In genomic region chr1:185441608-185442007, GRCh38 we compare ENCODE assay signal across 13 cellular contexts.
A peak's percentile ranks its signal among the peaks of the same experiment; 100 is the strongest.
DNase-seq lines count a peak whose midpoint lies in the region; ATAC-seq, FAIRE-seq and TF ChIP-seq lines count a peak whose summit lies in the region.
"Had no signal": no experiment of that assay in that cellular context is flagged by ENCODE, and none has a peak within 500 bp of the region (broad histone marks: within the 10 kb centered on the region; RNA-seq: fewer than 3 reads in every experiment).

No MANE protein-coding gene starts in this region.

- WGBS in A549 (ENCODE audit: missing lambda C conversion rate), result 10% methylated on average over 3 of the region's 3 CpGs
- 50% methylated on average over 3 of the region's 3 CpGs for WGBS in hepatocyte (ENCODE audit: low lambda C conversion rate, missing lambda C conversion rate)

- peak in 1 of 2 experiments; percentile 42; a peak in 2 of 5 replicates for TF ChIP-seq RAD21 in A549 (conservative IDR thresholded peaks at IDR 0.05 in 1 of 2, IDR thresholded peaks at IDR 0.05 in 1 of 2)

- no peak overlapping the region for H2AFZ ChIP-seq in hepatocyte
- H2AFZ ChIP-seq: parathyroid adenoma had no signal

- no peaks in the 10 kb centered on the region for H4K20me1 ChIP-seq in hepatocyte (ENCODE audit: insufficient read depth, poor library complexity, severe bottlenecking)
- H4K20me1 ChIP-seq: BLaER1 treated with 17β-estradiol and CSF1 and Interleukin-3, amounts not matched to agents 10 nM and 100 nM had no signal

- DNase-seq in A549 (ENCODE audit: low read depth in 1 of 2, low spot score in 1 of 2), result peak; percentile 21 to 72
- peak; percentile 32 to 54 for DNase-seq in HAP-1 (ENCODE audit: low spot score in 2 of 2)
- DNase-seq in T1000 (lab: John Stamatoyannopoulos, UW), result peak; percentile 46
- DNase-seq in hepatocyte (ENCODE audit: low spot score), result peak; percentile 38
- DNase-seq in stimulated activated CD4-positive, alpha-beta T cell treated with anti-CD3 and anti-CD28 coated beads, Interleukin-15, amount 100 ng/mL, for 24 hours, result no peak
- DNase-seq: dorsolateral prefrontal cortex, NCI-H774 had no signal

- no peaks in the 10 kb centered on the region for H3K9me2 ChIP-seq in hepatocyte (replicated peaks; ENCODE audit: insufficient read depth)

- TF ChIP-seq POLR2A in A549 (IDR thresholded peaks at IDR 0.05; ENCODE audit: low read length), result no peak

- POLR2A ChIA-PET in A549 (lab: Yijun Ruan, JAX), result interaction anchor here (3.0 kb wide), 1 partner anchor 124 kb away, joined by 14 read pairs; the partner anchor contains the start of gene IVNS1ABP

- peak; percentile 60 to 83; a peak in 3 of 5 replicates for TF ChIP-seq EP300 in A549 (IDR thresholded peaks at IDR 0.05)

- in situ Hi-C loops in HAP-1 (cut with MboI; ENCODE audit: low sequenced_read_pairs), result no loop called here

- no peaks in the 10 kb centered on the region for H3K79me2 ChIP-seq in hepatocyte
- H3K79me2 ChIP-seq: parathyroid adenoma had no signal

- H3K9me3 ChIP-seq in A549 (no peaks in the 10 kb centered on the region), HAP-1 (no peaks in the 10 kb centered on the region), hepatocyte (ENCODE audit: low read depth) (no peaks in the 10 kb centered on the region)
- H3K9me3 ChIP-seq: BLaER1 treated with 17β-estradiol and CSF1 and Interleukin-3, amounts not matched to agents 10 nM and 100 nM had no signal

- H3K4me1 ChIP-seq in A549 (peaks cover 40% of the 10 kb centered on the region), HAP-1 (peaks cover 11% of the 10 kb centered on the region), hepatocyte (ENCODE audit: insufficient read depth) (peaks cover 16% of the 10 kb centered on the region)
- H3K4me1 ChIP-seq: parathyroid adenoma had no signal

- H3K27me3 ChIP-seq in HAP-1 (ENCODE audit: low read depth) (no peaks in the 10 kb centered on the region), hepatocyte (no peaks in the 10 kb centered on the region)
- H3K27me3 ChIP-seq: BLaER1 treated with 17β-estradiol and CSF1 and Interleukin-3, amounts not matched to agents 10 nM and 100 nM; dorsolateral prefrontal cortex had no signal

- FAIRE-seq in A549 (lab: Jason Lieb, UNC), result no peak
- FAIRE-seq: GM12891 had no signal

- H3K4me3 ChIP-seq in A549 (no peak overlapping the region), HAP-1 (no peak overlapping the region), hepatocyte (no peak overlapping the region)
- H3K4me3 ChIP-seq: BLaER1 treated with 17β-estradiol and CSF1 and Interleukin-3, amounts not matched to agents 10 nM and 100 nM; dorsolateral prefrontal cortex had no signal

- no peaks in the 10 kb centered on the region for H3K36me3 ChIP-seq in HAP-1 (replicated peaks)
- H3K36me3 ChIP-seq in hepatocyte (replicated peaks; ENCODE audit: insufficient read depth, low read depth), result no peaks in the 10 kb centered on the region
- H3K36me3 ChIP-seq: BLaER1 treated with 17β-estradiol and CSF1 and Interleukin-3, amounts not matched to agents 10 nM and 100 nM had no signal

- ATAC-seq in A549 (peak; percentile 74 to 76), GM21423 (IDR thresholded peaks at IDR 0.05; ENCODE audit: unreplicated experiment) (no peak), HG03095 (IDR thresholded peaks at IDR 0.05; ENCODE audit: unreplicated experiment) (no peak), HG03139 (IDR thresholded peaks at IDR 0.05; ENCODE audit: unreplicated experiment) (no peak)

- H3K4me2 ChIP-seq in A549 (peak overlapping the region; percentile 61), hepatocyte (peak overlapping the region; percentile 27)

- no peak for TF ChIP-seq CTCF in A549 (IDR thresholded peaks at IDR 0.05)
- TF ChIP-seq CTCF in hepatocyte (IDR thresholded peaks at IDR 0.05; ENCODE audit: poor library complexity), result no peak

- CTCF ChIA-PET in A549 (lab: Yijun Ruan, JAX), result no interaction called here

- H3K27ac ChIP-seq in A549, result peak overlapping the region; percentile 74 to 84
- H3K27ac ChIP-seq in hepatocyte, result peak overlapping the region; percentile 81
- H3K27ac ChIP-seq: dorsolateral prefrontal cortex, parathyroid adenoma had no signal

TF ChIP-seq in A549, 52 proteins besides CTCF, POLR2A, EP300 and RAD21:
- TF ChIP-seq JUNB (IDR thresholded peaks at IDR 0.05) (peak; percentile 82), HDAC2 (IDR thresholded peaks at IDR 0.05) (no peak), GATA3 (IDR thresholded peaks at IDR 0.05; ENCODE audit: borderline replicate concordance) (peak; percentile 91), CHD2 (IDR thresholded peaks at IDR 0.05; ENCODE audit: low read length, partially characterized antibody) (no peak), EHF (CRISPR knock-in tag; IDR thresholded peaks at IDR 0.05) (no peak), KDM5A (IDR thresholded peaks at IDR 0.05) (no peak), JUN (IDR thresholded peaks at IDR 0.05) (peak; percentile 29 to 49; a peak in 3 of 5 replicates), HOXB5 (CRISPR knock-in tag; IDR thresholded peaks at IDR 0.05) (no peak), EHMT2 (IDR thresholded peaks at IDR 0.05; ENCODE audit: low read depth) (no peak), CEBPB (IDR thresholded peaks at IDR 0.05) (peak; percentile 67 to 82; a peak in 3 of 4 replicates), SMC3 (IDR thresholded peaks at IDR 0.05) (peak; percentile 17; the same call in 1 of the 3 replicates), FOSL2 (IDR thresholded peaks at IDR 0.05) (peak; percentile 65; the same call in 1 of the 2 replicates), FOSL2 (CRISPR knock-in tag; IDR thresholded peaks at IDR 0.05) (peak; percentile 40), ELK1 (IDR thresholded peaks at IDR 0.05; ENCODE audit: low read depth, low read length) (no peak)
- TF ChIP-seq, protein P1, sequence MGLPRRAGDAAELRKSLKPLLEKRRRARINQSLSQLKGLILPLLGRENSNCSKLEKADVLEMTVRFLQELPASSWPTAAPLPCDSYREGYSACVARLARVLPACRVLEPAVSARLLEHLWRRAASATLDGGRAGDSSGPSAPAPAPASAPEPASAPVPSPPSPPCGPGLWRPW (IDR thresholded peaks at IDR 0.05), result 0 out of 2 replicates have a peak, but pooled peaks have one; percentile 35
- TF ChIP-seq, protein P2, sequence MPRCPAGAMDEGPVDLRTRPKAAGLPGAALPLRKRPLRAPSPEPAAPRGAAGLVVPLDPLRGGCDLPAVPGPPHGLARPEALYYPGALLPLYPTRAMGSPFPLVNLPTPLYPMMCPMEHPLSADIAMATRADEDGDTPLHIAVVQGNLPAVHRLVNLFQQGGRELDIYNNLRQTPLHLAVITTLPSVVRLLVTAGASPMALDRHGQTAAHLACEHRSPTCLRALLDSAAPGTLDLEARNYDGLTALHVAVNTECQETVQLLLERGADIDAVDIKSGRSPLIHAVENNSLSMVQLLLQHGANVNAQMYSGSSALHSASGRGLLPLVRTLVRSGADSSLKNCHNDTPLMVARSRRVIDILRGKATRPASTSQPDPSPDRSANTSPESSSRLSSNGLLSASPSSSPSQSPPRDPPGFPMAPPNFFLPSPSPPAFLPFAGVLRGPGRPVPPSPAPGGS (IDR thresholded peaks at IDR 0.05), result peak; percentile 38; the same call in 1 of the 3 replicates
- TF ChIP-seq, protein P3, sequence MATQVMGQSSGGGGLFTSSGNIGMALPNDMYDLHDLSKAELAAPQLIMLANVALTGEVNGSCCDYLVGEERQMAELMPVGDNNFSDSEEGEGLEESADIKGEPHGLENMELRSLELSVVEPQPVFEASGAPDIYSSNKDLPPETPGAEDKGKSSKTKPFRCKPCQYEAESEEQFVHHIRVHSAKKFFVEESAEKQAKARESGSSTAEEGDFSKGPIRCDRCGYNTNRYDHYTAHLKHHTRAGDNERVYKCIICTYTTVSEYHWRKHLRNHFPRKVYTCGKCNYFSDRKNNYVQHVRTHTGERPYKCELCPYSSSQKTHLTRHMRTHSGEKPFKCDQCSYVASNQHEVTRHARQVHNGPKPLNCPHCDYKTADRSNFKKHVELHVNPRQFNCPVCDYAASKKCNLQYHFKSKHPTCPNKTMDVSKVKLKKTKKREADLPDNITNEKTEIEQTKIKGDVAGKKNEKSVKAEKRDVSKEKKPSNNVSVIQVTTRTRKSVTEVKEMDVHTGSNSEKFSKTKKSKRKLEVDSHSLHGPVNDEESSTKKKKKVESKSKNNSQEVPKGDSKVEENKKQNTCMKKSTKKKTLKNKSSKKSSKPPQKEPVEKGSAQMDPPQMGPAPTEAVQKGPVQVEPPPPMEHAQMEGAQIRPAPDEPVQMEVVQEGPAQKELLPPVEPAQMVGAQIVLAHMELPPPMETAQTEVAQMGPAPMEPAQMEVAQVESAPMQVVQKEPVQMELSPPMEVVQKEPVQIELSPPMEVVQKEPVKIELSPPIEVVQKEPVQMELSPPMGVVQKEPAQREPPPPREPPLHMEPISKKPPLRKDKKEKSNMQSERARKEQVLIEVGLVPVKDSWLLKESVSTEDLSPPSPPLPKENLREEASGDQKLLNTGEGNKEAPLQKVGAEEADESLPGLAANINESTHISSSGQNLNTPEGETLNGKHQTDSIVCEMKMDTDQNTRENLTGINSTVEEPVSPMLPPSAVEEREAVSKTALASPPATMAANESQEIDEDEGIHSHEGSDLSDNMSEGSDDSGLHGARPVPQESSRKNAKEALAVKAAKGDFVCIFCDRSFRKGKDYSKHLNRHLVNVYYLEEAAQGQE (IDR thresholded peaks at IDR 0.05), result no peak

Comparison
In these comparisons a context has a peak if more than half of its experiments do, and no peak if none do; other contexts are left out.
1. ATAC-seq: peak in A549 (2 of 2); none in GM21423 (single experiment), HG03095 (single experiment) and HG03139 (single experiment).